In genomic region chr17:38676706-38677504, GRCh38 we compare ENCODE assay signal across 1 cellular context.
TF ChIP-seq lines count a peak whose summit lies in the region.

No MANE protein-coding gene starts in this region.

TF ChIP-seq in HepG2, 621 proteins besides CTCF, POLR2A, EP300 and RAD21 (continued from another document and continues in another):
- no peak for TF ChIP-seq ZNF609 (CRISPR knock-in tag; IDR thresholded peaks at IDR 0.05; ENCODE audit: borderline replicate concordance)
- no peak for TF ChIP-seq ZNF256 (CRISPR knock-in tag; conservative IDR thresholded peaks at IDR 0.05)
- TF ChIP-seq DMAP1 (CRISPR knock-in tag; IDR thresholded peaks at IDR 0.05) = peak; percentile 78
- peak; percentile 73 for TF ChIP-seq MEF2D (CRISPR knock-in tag; IDR thresholded peaks at IDR 0.05)
- no peak for TF ChIP-seq ZNF720 (CRISPR knock-in tag; IDR thresholded peaks at IDR 0.05)
- no peak for TF ChIP-seq ESRRA (CRISPR knock-in tag; IDR thresholded peaks at IDR 0.05; ENCODE audit: low read depth)
- no peak for TF ChIP-seq ZC3H4 (CRISPR knock-in tag; IDR thresholded peaks at IDR 0.05; ENCODE audit: borderline replicate concordance)
- peak; percentile 43; the same call in 1 of the 2 replicates for TF ChIP-seq ELF1 (CRISPR knock-in tag; IDR thresholded peaks at IDR 0.05)
- TF ChIP-seq ARNT2 (CRISPR knock-in tag; IDR thresholded peaks at IDR 0.05; ENCODE audit: low read depth) = no peak; the same call in none of the 2 replicates
- no peak for TF ChIP-seq BRCA1 (CRISPR knock-in tag; IDR thresholded peaks at IDR 0.05)
- no peak for TF ChIP-seq ZNF883 (CRISPR knock-in tag; IDR thresholded peaks at IDR 0.05; ENCODE audit: not compliant biosample characterization)
- TF ChIP-seq MNT (IDR thresholded peaks at IDR 0.05) = peak; percentile 67; the same call in 1 of the 2 replicates
- no peak for TF ChIP-seq KLF15 (CRISPR knock-in tag; IDR thresholded peaks at IDR 0.05; ENCODE audit: borderline replicate concordance)
- no peak for TF ChIP-seq ZNF558 (CRISPR knock-in tag; IDR thresholded peaks at IDR 0.05; ENCODE audit: borderline replicate concordance)
- no peak for TF ChIP-seq ZSCAN5A (CRISPR knock-in tag; IDR thresholded peaks at IDR 0.05; ENCODE audit: borderline replicate concordance)
- TF ChIP-seq ZNF780A (CRISPR knock-in tag; IDR thresholded peaks at IDR 0.05) = no peak
- TF ChIP-seq ZBTB8A (CRISPR knock-in tag; IDR thresholded peaks at IDR 0.05; ENCODE audit: borderline replicate concordance, low read depth) = no peak
- no peak for TF ChIP-seq SMYD3 (CRISPR knock-in tag; IDR thresholded peaks at IDR 0.05)
- TF ChIP-seq ZNF652 (CRISPR knock-in tag; IDR thresholded peaks at IDR 0.05; ENCODE audit: borderline replicate concordance, low read depth) = peak; percentile 43; the same call in 1 of the 2 replicates
- no peak for TF ChIP-seq ZBTB37 (CRISPR knock-in tag; IDR thresholded peaks at IDR 0.05)
- 0 out of 2 replicates have a peak, but pooled peaks have one; percentile 41 for TF ChIP-seq ZNF607 (CRISPR knock-in tag; IDR thresholded peaks at IDR 0.05; ENCODE audit: borderline replicate concordance)
- TF ChIP-seq NCOA2 (CRISPR knock-in tag; IDR thresholded peaks at IDR 0.05) = peak; percentile 48; the same call in 1 of the 2 replicates
- peak; percentile 41; the same call in 1 of the 2 replicates for TF ChIP-seq SP2 (CRISPR knock-in tag; IDR thresholded peaks at IDR 0.05)
- TF ChIP-seq GPN1 (CRISPR knock-in tag; IDR thresholded peaks at IDR 0.05; ENCODE audit: borderline replicate concordance) = no peak
- no peak for TF ChIP-seq CAMTA2 (CRISPR knock-in tag; IDR thresholded peaks at IDR 0.05; ENCODE audit: borderline replicate concordance)
- TF ChIP-seq TFAP4 (IDR thresholded peaks at IDR 0.05; ENCODE audit: borderline replicate concordance, low read depth) = peak; percentile 82; the same call in 1 of the 2 replicates
- TF ChIP-seq RAD51 (IDR thresholded peaks at IDR 0.05; ENCODE audit: borderline replicate concordance) = 0 out of 2 replicates have a peak, but pooled peaks have one; percentile 13
- no peak for TF ChIP-seq PRPF4 (IDR thresholded peaks at IDR 0.05; ENCODE audit: low read depth, low read length, poor library complexity, severe bottlenecking)
- no peak; the same call in 1 of the 2 replicates for TF ChIP-seq MXD3 (CRISPR knock-in tag; IDR thresholded peaks at IDR 0.05)
- TF ChIP-seq FOXO4 (CRISPR knock-in tag; conservative IDR thresholded peaks at IDR 0.05) = no peak
- no peak; the same call in 1 of the 2 replicates for TF ChIP-seq PRDM4 (CRISPR knock-in tag; IDR thresholded peaks at IDR 0.05; ENCODE audit: borderline replicate concordance)
- TF ChIP-seq SIN3A (IDR thresholded peaks at IDR 0.05; ENCODE audit: borderline replicate concordance, low read depth, low read length) = no peak; the same call in 1 of the 2 replicates
- TF ChIP-seq BATF2 (CRISPR knock-in tag; IDR thresholded peaks at IDR 0.05) = no peak
- TF ChIP-seq SATB2 (CRISPR knock-in tag; IDR thresholded peaks at IDR 0.05) = no peak
- TF ChIP-seq CHCHD3 (CRISPR knock-in tag; IDR thresholded peaks at IDR 0.05) = no peak
- TF ChIP-seq KLF6 (CRISPR knock-in tag; IDR thresholded peaks at IDR 0.05) = 0 out of 2 replicates have a peak, but pooled peaks have one; percentile 57
- TF ChIP-seq ATF6 (CRISPR knock-in tag; conservative IDR thresholded peaks at IDR 0.05) = no peak
- TF ChIP-seq ZNF552 (CRISPR knock-in tag; IDR thresholded peaks at IDR 0.05; ENCODE audit: borderline replicate concordance) = no peak
- no peak for TF ChIP-seq MLXIP (CRISPR knock-in tag; IDR thresholded peaks at IDR 0.05; ENCODE audit: borderline replicate concordance)
